In the genomic region with DNA sequence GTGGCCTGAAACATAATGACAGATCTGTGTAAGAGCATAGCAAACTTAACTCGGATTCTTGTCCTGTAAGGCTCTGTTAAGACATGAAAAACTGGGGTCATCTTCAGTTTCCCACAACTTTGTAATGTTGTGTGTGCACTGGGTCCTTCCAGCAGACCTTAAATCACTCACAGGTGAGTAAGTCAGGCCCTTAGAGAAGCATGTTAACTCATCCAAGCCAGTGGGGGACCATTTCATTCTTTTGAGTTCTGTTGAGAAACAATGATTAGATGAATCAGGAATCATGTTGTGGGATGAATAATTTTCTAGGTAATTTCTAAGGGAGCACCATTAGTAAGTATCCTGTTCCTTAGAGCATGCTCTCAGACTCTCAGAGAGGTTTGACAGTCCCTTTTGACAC, we compare ENCODE assay signal across 18 cellular contexts.
A peak's percentile ranks its signal among the peaks of the same experiment; 100 is the strongest.
DNase-seq lines count a peak whose midpoint lies in the region; ATAC-seq and TF ChIP-seq lines count a peak whose summit lies in the region.
"Had no signal": no experiment of that assay in that cellular context is flagged by ENCODE, and none has a peak within 500 bp of the region (broad histone marks: within the 10 kb centered on the region; RNA-seq: fewer than 3 reads in every experiment).

No MANE protein-coding gene starts in this region.

- H3K9me3 Mint-ChIP-seq in nephron progenitor cell, result peaks cover 6% of the 10 kb centered on the region

- H3K27ac Mint-ChIP-seq in nephron progenitor cell, result peak overlapping the region; percentile 64
- H3K27ac Mint-ChIP-seq: CD4-positive, alpha-beta memory T cell had no signal

- H3K4me3 ChIP-seq in PC-9 (no peak overlapping the region), epithelial cell of esophagus (ENCODE audit: low read length) (no peak overlapping the region)
- H3K4me3 ChIP-seq: BLaER1 had no signal

- peaks cover 56% of the 10 kb centered on the region for H3K36me3 Mint-ChIP-seq in nephron progenitor cell (ENCODE audit: low read depth)
- H3K36me3 Mint-ChIP-seq: CD4-positive, alpha-beta memory T cell had no signal

- POLR2A ChIA-PET in PC-9 (lab: Charles Lee; ENCODE audit: unreplicated experiment), result no interaction called here

- no peak overlapping the region for H3K4me2 ChIP-seq in PC-9
- H3K4me2 ChIP-seq: BLaER1, SK-N-SH had no signal

- no peaks in the 10 kb centered on the region for H3K27me3 Mint-ChIP-seq in nephron progenitor cell (ENCODE audit: low read depth, poor library complexity)

- H3K36me3 ChIP-seq in PC-9 (ENCODE audit: low read depth), result no peaks in the 10 kb centered on the region
- H3K36me3 ChIP-seq: BLaER1 had no signal

- H2AFZ ChIP-seq in PC-9, result no peak overlapping the region

- H3F3A ChIP-seq in PC-9 (ENCODE audit: insufficient read depth, low read depth), result peaks cover 5% of the 10 kb centered on the region

- H4K20me1 ChIP-seq in PC-9 (ENCODE audit: insufficient read depth), result no peaks in the 10 kb centered on the region
- H4K20me1 ChIP-seq: BLaER1 had no signal

- H3K4me3 Mint-ChIP-seq in nephron progenitor cell, result no peak overlapping the region
- H3K4me3 Mint-ChIP-seq: CD4-positive, alpha-beta memory T cell had no signal

- intact Hi-C loops in PC-9 (cut with micrococcal nuclease; ENCODE audit: unreplicated experiment), result no loop called here

- H3K27ac ChIP-seq in PC-9, result peak overlapping the region; percentile 47
- H3K27ac ChIP-seq: BLaER1 had no signal

- no peaks in the 10 kb centered on the region for H3K4me1 Mint-ChIP-seq in nephron progenitor cell
- H3K4me1 Mint-ChIP-seq: CD4-positive, alpha-beta memory T cell had no signal

- BruUV-seq in PC-9 (replicated peaks; lab: Mats Ljungman, UMichigan), result no TSS peak

- no peaks in the 10 kb centered on the region for H3K27me3 ChIP-seq in PC-9 (ENCODE audit: insufficient read depth, low read depth)
- H3K27me3 ChIP-seq: BLaER1 had no signal

- TF ChIP-seq CTCF in PC-9 (conservative IDR thresholded peaks at IDR 0.05) (no peak), epithelial cell of esophagus (IDR thresholded peaks at IDR 0.05; ENCODE audit: insufficient read depth, low read depth, low read length, missing control alignments) (no peak), nephron progenitor cell (IDR thresholded peaks at IDR 0.05) (no peak)

- H3K9me3 ChIP-seq in PC-9 (ENCODE audit: insufficient read depth, low read depth), result no peaks in the 10 kb centered on the region
- H3K9me3 ChIP-seq: BLaER1, SK-N-SH had no signal

- peaks cover 7% of the 10 kb centered on the region; the same call in 1 of the 2 replicates for H3K4me1 ChIP-seq in PC-9 (replicated peaks; ENCODE audit: insufficient read depth)
- H3K4me1 ChIP-seq: BLaER1 had no signal

- no peaks in the 10 kb centered on the region for H3K9me2 ChIP-seq in PC-9 (ENCODE audit: insufficient read depth)
- H3K9me2 ChIP-seq: SK-N-SH had no signal

- ATAC-seq in GM19463 (IDR thresholded peaks at IDR 0.05; ENCODE audit: unreplicated experiment), result no peak

- CTCF ChIA-PET in PC-9 (lab: Charles Lee), result no interaction called here

- DNase-seq in ELR (ENCODE audit: low read depth), result peak; percentile 58
- peak in 1 of 2 experiments; percentile 43 for DNase-seq in PC-9
- DNase-seq in epithelial cell of esophagus (ENCODE audit: low read depth), result peak; percentile 95
- no peak for DNase-seq in nephron progenitor cell
- no peak for DNase-seq in ACHN
- no peak for DNase-seq in HuH-7 (ENCODE audit: low spot score)
- DNase-seq: CD4-positive, alpha-beta memory T cell; DMS79; Kasumi-1; MV-4-11; NCI-H187; NCI-H2107; NCI-H510A treated with DMSO at 0.1 percent for 48 hours; NCI-H774; SHP77 treated with DMSO at 0.1 percent for 48 hours; SK-N-SH had no signal

- no peaks in the 10 kb centered on the region for H3K79me2 ChIP-seq in PC-9 (ENCODE audit: low read depth)

- in situ Hi-C loops in ACHN (cut with HindIII; ENCODE audit: low pct_ligation_motif_present, low pct_unique_long_range_greater_than_20kb, low sequenced_read_pairs), result no loop called here

Comparison
In these comparisons a context has a peak if more than half of its experiments do, and no peak if none do; other contexts are left out.
1. DNase-seq: peak in ELR (single experiment) and epithelial cell of esophagus (single experiment); none in nephron progenitor cell (single experiment), ACHN (single experiment) and HuH-7 (single experiment).